ENCODE assay signal across 8 cellular contexts in genomic region chr19:45468803-45469131, GRCh38. TPM values are rescaled to one million over a fixed set of nuclear protein-coding genes. Genes with fewer than 3 reads are reported as not detected.
DNase-seq lines count a peak whose midpoint lies in the region; ATAC-seq lines count a peak whose summit lies in the region.

No MANE protein-coding gene starts in this region.

- DNase-seq in NT2/D1 (ENCODE audit: low read depth, low spot score) (no peak), mesendoderm (no peak), NCI-H526 treated with DMSO at 0.1 percent for 48 hours (lab: John Stamatoyannopoulos, UW) (no peak), Kasumi-1 (lab: John Stamatoyannopoulos, UW) (no peak)

- peaks cover 19% of the 10 kb centered on the region for H4K20me1 ChIP-seq in BLaER1

- peak overlapping the region; percentile 81 for H3K4me3 ChIP-seq in BLaER1
- H3K4me3 ChIP-seq in NT2/D1 (ENCODE audit: insufficient read length, low read depth): peak overlapping the region; percentile 68
- H3K4me3 ChIP-seq in mesendoderm (ENCODE audit: low read length): peak overlapping the region; percentile 24

- H3K27ac ChIP-seq in BLaER1 (peak overlapping the region; percentile 71; the same call in 1 of the 2 replicates), cingulate gyrus (ENCODE audit: low read depth, low read length) (peak overlapping the region; percentile 97), mesendoderm (ENCODE audit: low read depth, low read length) (no peak overlapping the region)

- H4K5ac ChIP-seq in mesendoderm (ENCODE audit: low read length): no peak overlapping the region

- H3K9ac ChIP-seq in BLaER1 (peak overlapping the region; percentile 82), NT2/D1 (ENCODE audit: insufficient read length, low read depth) (peak overlapping the region; percentile 88), mesendoderm (ENCODE audit: low read length) (peak overlapping the region; percentile 56)

- H3K79me2 ChIP-seq in mesendoderm (ENCODE audit: control insufficient read depth, insufficient read depth, low read length): no peaks in the 10 kb centered on the region

- no peak overlapping the region for H2BK5ac ChIP-seq in mesendoderm (ENCODE audit: low read length)

- no peak overlapping the region for H3K23ac ChIP-seq in mesendoderm (ENCODE audit: low read length)

- H3K9me3 ChIP-seq in BLaER1 (no peaks in the 10 kb centered on the region), NT2/D1 (ENCODE audit: insufficient read depth, low read length) (no peaks in the 10 kb centered on the region)

- H4K8ac ChIP-seq in mesendoderm (ENCODE audit: low read depth, low read length): no peak overlapping the region

- H2BK15ac ChIP-seq in mesendoderm (replicated peaks; ENCODE audit: low read depth): no peak overlapping the region

- peak overlapping the region; percentile 100 for H3K4me2 ChIP-seq in BLaER1
- peak overlapping the region; percentile 72 for H3K4me2 ChIP-seq in mesendoderm (ENCODE audit: low read length)

- H3K4me1 ChIP-seq in BLaER1 (peaks cover 47% of the 10 kb centered on the region), NT2/D1 (ENCODE audit: insufficient read depth, insufficient read length) (peaks cover 11% of the 10 kb centered on the region), mesendoderm (ENCODE audit: control insufficient read depth, low read depth, low read length) (peaks cover 1% of the 10 kb centered on the region)

- H3K36me3 ChIP-seq in BLaER1 (no peaks in the 10 kb centered on the region), NT2/D1 (ENCODE audit: insufficient read depth, insufficient read length, low read length) (no peaks in the 10 kb centered on the region), mesendoderm (ENCODE audit: control insufficient read depth, insufficient read depth, low read length) (no peaks in the 10 kb centered on the region)

- WGBS in mesendoderm (ENCODE audit: extremely low coverage, insufficient coverage, low lambda C conversion rate): no CpG with 5 or more reads among the region's 19 CpGs

- H3K79me1 ChIP-seq in mesendoderm (ENCODE audit: low read length): no peaks in the 10 kb centered on the region

- H3K18ac ChIP-seq in mesendoderm (ENCODE audit: low read length): no peak overlapping the region

- no peak overlapping the region for H3K4ac ChIP-seq in mesendoderm (ENCODE audit: low read depth, low read length)

- H3K27me3 ChIP-seq in BLaER1 (peaks cover 41% of the 10 kb centered on the region), NT2/D1 (ENCODE audit: insufficient read depth, insufficient read length) (no peaks in the 10 kb centered on the region), mesendoderm (ENCODE audit: insufficient read depth, low read length, poor library complexity) (no peaks in the 10 kb centered on the region)

- H2AK5ac ChIP-seq in mesendoderm (ENCODE audit: low read length): no peak overlapping the region

- H2BK120ac ChIP-seq in mesendoderm (ENCODE audit: low read depth, low read length): no peak overlapping the region

- H3K56ac ChIP-seq in mesendoderm (ENCODE audit: low read length): peak overlapping the region; percentile 78

- peak; percentile 24 for ATAC-seq in GM21723 (IDR thresholded peaks at IDR 0.05; ENCODE audit: unreplicated experiment)
- ATAC-seq in HG03565 (IDR thresholded peaks at IDR 0.05; ENCODE audit: unreplicated experiment): no peak

RNA-seq across cellular contexts. Expression of gene FOSB, which starts 1.0 kb away (rescaled TPM):
- 0.29 TPM for polyA plus RNA-seq in mesendoderm (2013, experiment 1 of 2)
- polyA plus RNA-seq in mesendoderm (2013, experiment 2 of 2): 0.34 TPM

RNA-seq across cellular contexts. Expression of gene RTN2, which starts 28.1 kb away (rescaled TPM):
- 17.1 TPM for polyA plus RNA-seq in mesendoderm (2013, experiment 1 of 2)
- polyA plus RNA-seq in mesendoderm (2013, experiment 2 of 2): 17.0 TPM

RNA-seq across cellular contexts. Expression of gene PPM1N, which starts 29.5 kb away (rescaled TPM):
- 12.4 TPM for polyA plus RNA-seq in mesendoderm (2013, experiment 1 of 2)
- 12.1 TPM for polyA plus RNA-seq in mesendoderm (2013, experiment 2 of 2)

RNA-seq across cellular contexts. Expression of gene VASP, which starts 38.5 kb away (rescaled TPM):
- polyA plus RNA-seq in mesendoderm (2013, experiment 1 of 2): 116 TPM
- polyA plus RNA-seq in mesendoderm (2013, experiment 2 of 2): 114 TPM

RNA-seq across cellular contexts. Expression of gene ERCC1, which starts 45.0 kb away (rescaled TPM):
- 41.5 TPM for polyA plus RNA-seq in mesendoderm (2013, experiment 1 of 2)
- 39.9 TPM for polyA plus RNA-seq in mesendoderm (2013, experiment 2 of 2)

Comparison
In these comparisons a context has a peak if more than half of its experiments do, and no peak if none do; other contexts are left out.
1. H3K4me3 ChIP-seq: peak in every context shown above with its lines; median percentile 81 in BLaER1; 68 in NT2/D1; 24 in mesendoderm.